7 cellular contexts compared by ENCODE assay signal in the genomic region with DNA sequence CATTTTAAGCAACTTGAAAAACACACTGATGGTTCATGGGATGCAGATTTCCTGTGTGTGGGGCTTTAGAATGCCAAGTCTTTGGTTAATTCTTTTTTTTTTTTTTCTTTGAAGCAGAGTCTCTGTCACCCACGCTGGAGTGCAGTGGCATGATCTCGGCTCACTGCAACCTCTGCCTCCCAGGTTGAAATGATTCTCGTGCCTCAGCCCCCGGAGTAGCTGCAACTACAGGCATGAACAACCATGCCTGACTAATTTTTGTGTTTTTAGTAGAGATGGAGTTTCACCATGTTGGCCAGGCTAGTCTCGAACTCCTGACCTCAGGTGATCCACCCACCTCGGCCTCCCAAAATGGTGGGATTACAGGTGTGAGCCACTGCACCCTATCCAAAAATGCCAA.
A peak's percentile ranks its signal among the peaks of the same experiment; 100 is the strongest.
DNase-seq lines count a peak whose midpoint lies in the region; ATAC-seq and TF ChIP-seq lines count a peak whose summit lies in the region.
"Not testable (repeated sequence)": the region's sequence is repeated elsewhere in the genome, so short reads cannot be mapped to it uniquely, and the experiment has no call there.

No MANE protein-coding gene starts in this region.

- peak overlapping the region; percentile 95 for H3K27ac Mint-ChIP-seq in CD4-positive, alpha-beta T cell
- peak overlapping the region; percentile 70 for H3K27ac Mint-ChIP-seq in T-helper 2 cell treated with Interferon-gamma antibody and Interleukin-4, amounts not matched to agents 5 μg/mL and 100 μg/mL, for 36 hours
- H3K27ac Mint-ChIP-seq in activated CD8-positive, alpha-beta T cell treated with anti-CD3 and anti-CD28 coated beads for 36 hours = peak overlapping the region; percentile 100
- peak overlapping the region; percentile 27 for H3K27ac Mint-ChIP-seq in activated T-helper 1 cell treated with anti-CD3 and anti-CD28 coated beads, Interleukin-12 subunit alpha, Interleukin-12 subunit beta, Interleukin-2, Interleukin-4 antibody, amounts not matched to agents 30 ng/mL and 10 ng/mL and 1 ng/mL, durations not matched to agents 14 hours and 24 hours and 36 hours
- peak overlapping the region; percentile 90 for H3K27ac Mint-ChIP-seq in activated naive CD4-positive, alpha-beta T cell treated with anti-CD3 and anti-CD28 coated beads, Interleukin-2, amount 50 U/mL, for 24 hours

- DNase-seq in CD4-positive, alpha-beta T cell; T-helper 2 cell treated with Interferon-gamma antibody and Interleukin-4, amounts not matched to agents 5 μg/mL and 100 μg/mL, for 36 hours (ENCODE audit: low spot score); activated T-helper 1 cell treated with anti-CD3 and anti-CD28 coated beads, Interleukin-12 subunit alpha, Interleukin-12 subunit beta, Interleukin-2, Interleukin-4 antibody, amounts not matched to agents 30 ng/mL and 10 ng/mL and 1 ng/mL, durations not matched to agents 14 hours and 24 hours and 36 hours (ENCODE audit: low spot score): not testable (repeated sequence)
- peak; percentile 56 for DNase-seq in activated CD8-positive, alpha-beta T cell treated with anti-CD3 and anti-CD28 coated beads for 36 hours
- DNase-seq in right atrium auricular region (ENCODE audit: low spot score) = peak; percentile 32
- DNase-seq in stimulated activated CD4-positive, alpha-beta T cell treated with anti-CD3 and anti-CD28 coated beads, Interleukin-1b, Interleukin-23, amount 100 ng/mL, for 48 hours = peak; percentile 72

- intact Hi-C loops in CD4-positive, alpha-beta T cell (cut with DNase I, micrococcal nuclease); activated CD8-positive, alpha-beta T cell treated with anti-CD3 and anti-CD28 coated beads for 36 hours (cut with micrococcal nuclease); activated T-helper 1 cell treated with anti-CD3 and anti-CD28 coated beads, Interleukin-12 subunit alpha, Interleukin-12 subunit beta, Interleukin-2, Interleukin-4 antibody, amounts not matched to agents 30 ng/mL and 10 ng/mL and 1 ng/mL, durations not matched to agents 14 hours and 24 hours and 36 hours (cut with micrococcal nuclease): not testable (repeated sequence)

- ATAC-seq in CD4-positive, alpha-beta T cell (ENCODE audit: poor library complexity) = not testable (repeated sequence)
- ATAC-seq in activated CD8-positive, alpha-beta T cell treated with anti-CD3 and anti-CD28 coated beads for 36 hours = peak; percentile 18

- not testable (repeated sequence) for H3K27me3 Mint-ChIP-seq in CD4-positive, alpha-beta T cell; T-helper 2 cell treated with Interferon-gamma antibody and Interleukin-4, amounts not matched to agents 5 μg/mL and 100 μg/mL, for 36 hours (ENCODE audit: low read depth); activated CD8-positive, alpha-beta T cell treated with anti-CD3 and anti-CD28 coated beads for 36 hours; activated T-helper 1 cell treated with anti-CD3 and anti-CD28 coated beads, Interleukin-12 subunit alpha, Interleukin-12 subunit beta, Interleukin-2, Interleukin-4 antibody, amounts not matched to agents 30 ng/mL and 10 ng/mL and 1 ng/mL, durations not matched to agents 14 hours and 24 hours and 36 hours (ENCODE audit: insufficient read depth); activated naive CD4-positive, alpha-beta T cell treated with anti-CD3 and anti-CD28 coated beads, Interleukin-2, amount 50 U/mL, for 24 hours

- TF ChIP-seq CTCF in CD4-positive, alpha-beta T cell (IDR thresholded peaks at IDR 0.05); activated CD8-positive, alpha-beta T cell treated with anti-CD3 and anti-CD28 coated beads for 36 hours (IDR thresholded peaks at IDR 0.05); right atrium auricular region (IDR thresholded peaks at IDR 0.05): not testable (repeated sequence)

- not testable (repeated sequence) for H3K36me3 ChIP-seq in right atrium auricular region

- not testable (repeated sequence) for H3K9me3 Mint-ChIP-seq in CD4-positive, alpha-beta T cell; T-helper 2 cell treated with Interferon-gamma antibody and Interleukin-4, amounts not matched to agents 5 μg/mL and 100 μg/mL, for 36 hours; activated CD8-positive, alpha-beta T cell treated with anti-CD3 and anti-CD28 coated beads for 36 hours; activated T-helper 1 cell treated with anti-CD3 and anti-CD28 coated beads, Interleukin-12 subunit alpha, Interleukin-12 subunit beta, Interleukin-2, Interleukin-4 antibody, amounts not matched to agents 30 ng/mL and 10 ng/mL and 1 ng/mL, durations not matched to agents 14 hours and 24 hours and 36 hours; activated naive CD4-positive, alpha-beta T cell treated with anti-CD3 and anti-CD28 coated beads, Interleukin-2, amount 50 U/mL, for 24 hours

- not testable (repeated sequence) for H3K4me3 ChIP-seq in right atrium auricular region

- CTCF ChIA-PET in CD4-positive, alpha-beta T cell (lab: Charles Lee); activated CD8-positive, alpha-beta T cell treated with anti-CD3 and anti-CD28 coated beads for 36 hours (lab: Charles Lee): not testable (repeated sequence)

- peaks cover 73% of the 10 kb centered on the region for H3K4me1 Mint-ChIP-seq in CD4-positive, alpha-beta T cell (ENCODE audit: low read depth)
- peaks cover 52% of the 10 kb centered on the region for H3K4me1 Mint-ChIP-seq in T-helper 2 cell treated with Interferon-gamma antibody and Interleukin-4, amounts not matched to agents 5 μg/mL and 100 μg/mL, for 36 hours (ENCODE audit: low read depth)
- peaks cover 64% of the 10 kb centered on the region for H3K4me1 Mint-ChIP-seq in activated CD8-positive, alpha-beta T cell treated with anti-CD3 and anti-CD28 coated beads for 36 hours (ENCODE audit: low read depth)
- peaks cover 47% of the 10 kb centered on the region for H3K4me1 Mint-ChIP-seq in activated T-helper 1 cell treated with anti-CD3 and anti-CD28 coated beads, Interleukin-12 subunit alpha, Interleukin-12 subunit beta, Interleukin-2, Interleukin-4 antibody, amounts not matched to agents 30 ng/mL and 10 ng/mL and 1 ng/mL, durations not matched to agents 14 hours and 24 hours and 36 hours (ENCODE audit: low read depth)
- peaks cover 75% of the 10 kb centered on the region for H3K4me1 Mint-ChIP-seq in activated naive CD4-positive, alpha-beta T cell treated with anti-CD3 and anti-CD28 coated beads, Interleukin-2, amount 50 U/mL, for 24 hours

- not testable (repeated sequence) for H3K36me3 Mint-ChIP-seq in CD4-positive, alpha-beta T cell (ENCODE audit: low read depth); T-helper 2 cell treated with Interferon-gamma antibody and Interleukin-4, amounts not matched to agents 5 μg/mL and 100 μg/mL, for 36 hours (ENCODE audit: low read depth); activated T-helper 1 cell treated with anti-CD3 and anti-CD28 coated beads, Interleukin-12 subunit alpha, Interleukin-12 subunit beta, Interleukin-2, Interleukin-4 antibody, amounts not matched to agents 30 ng/mL and 10 ng/mL and 1 ng/mL, durations not matched to agents 14 hours and 24 hours and 36 hours (ENCODE audit: low read depth); activated naive CD4-positive, alpha-beta T cell treated with anti-CD3 and anti-CD28 coated beads, Interleukin-2, amount 50 U/mL, for 24 hours
- peaks cover 11% of the 10 kb centered on the region for H3K36me3 Mint-ChIP-seq in activated CD8-positive, alpha-beta T cell treated with anti-CD3 and anti-CD28 coated beads for 36 hours (ENCODE audit: low read depth)

- not testable (repeated sequence) for H3K4me1 ChIP-seq in right atrium auricular region

- peak overlapping the region; percentile 44 for H3K4me3 Mint-ChIP-seq in CD4-positive, alpha-beta T cell
- H3K4me3 Mint-ChIP-seq in T-helper 2 cell treated with Interferon-gamma antibody and Interleukin-4, amounts not matched to agents 5 μg/mL and 100 μg/mL, for 36 hours = peak overlapping the region; percentile 33
- not testable (repeated sequence) for H3K4me3 Mint-ChIP-seq in activated CD8-positive, alpha-beta T cell treated with anti-CD3 and anti-CD28 coated beads for 36 hours; activated T-helper 1 cell treated with anti-CD3 and anti-CD28 coated beads, Interleukin-12 subunit alpha, Interleukin-12 subunit beta, Interleukin-2, Interleukin-4 antibody, amounts not matched to agents 30 ng/mL and 10 ng/mL and 1 ng/mL, durations not matched to agents 14 hours and 24 hours and 36 hours
- H3K4me3 Mint-ChIP-seq in activated naive CD4-positive, alpha-beta T cell treated with anti-CD3 and anti-CD28 coated beads, Interleukin-2, amount 50 U/mL, for 24 hours = peak overlapping the region; percentile 73

- H3K27ac ChIP-seq in CD4-positive, alpha-beta T cell (ENCODE audit: low read depth, low read length); right atrium auricular region: not testable (repeated sequence)

- not testable (repeated sequence) for H3K9me3 ChIP-seq in CD4-positive, alpha-beta T cell (ENCODE audit: control insufficient read depth, low read length); right atrium auricular region

- H3K27me3 ChIP-seq in CD4-positive, alpha-beta T cell (ENCODE audit: control insufficient read depth, insufficient read depth, low read length); right atrium auricular region: not testable (repeated sequence)

- POLR2A ChIA-PET in CD4-positive, alpha-beta T cell (lab: Charles Lee) = not testable (repeated sequence)
- POLR2A ChIA-PET in activated CD8-positive, alpha-beta T cell treated with anti-CD3 and anti-CD28 coated beads for 36 hours (lab: Charles Lee) = interaction anchor here (0.6 kb wide), 1 partner anchor 22 kb away, joined by 3 read pairs; no protein-coding TSS in a partner anchor

Comparison
In these comparisons a context has a peak if more than half of its experiments do, and no peak if none do; other contexts are left out.
1. H3K27ac Mint-ChIP-seq: peak in every context shown above with its lines; median percentile 100 in activated CD8-positive, alpha-beta T cell treated with anti-CD3 and anti-CD28 coated beads for 36 hours; 95 in CD4-positive, alpha-beta T cell; 90 in activated naive CD4-positive, alpha-beta T cell treated with anti-CD3 and anti-CD28 coated beads, Interleukin-2, amount 50 U/mL, for 24 hours; 70 in T-helper 2 cell treated with Interferon-gamma antibody and Interleukin-4, amounts not matched to agents 5 μg/mL and 100 μg/mL, for 36 hours; 27 in activated T-helper 1 cell treated with anti-CD3 and anti-CD28 coated beads, Interleukin-12 subunit alpha, Interleukin-12 subunit beta, Interleukin-2, Interleukin-4 antibody, amounts not matched to agents 30 ng/mL and 10 ng/mL and 1 ng/mL, durations not matched to agents 14 hours and 24 hours and 36 hours.